Comparison of ENCODE assay signal across 1 cellular context in genomic region chr3:127113571-127113891, GRCh38.
TF ChIP-seq lines count a peak whose summit lies in the region.

No MANE protein-coding gene starts in this region.

TF ChIP-seq in HepG2, 621 proteins besides CTCF, POLR2A, EP300 and RAD21 (continued from another document and continues in another):
- TF ChIP-seq KDM5A (IDR thresholded peaks at IDR 0.05; ENCODE audit: borderline replicate concordance, low read length) (no peak), HMG20B (CRISPR knock-in tag; conservative IDR thresholded peaks at IDR 0.05) (peak; percentile 71; the same call in 1 of the 2 replicates), MXI1 (IDR thresholded peaks at IDR 0.05; ENCODE audit: borderline replicate concordance, low read depth, low read length) (no peak), NFYB (CRISPR knock-in tag; IDR thresholded peaks at IDR 0.05) (no peak), NFKBIZ (CRISPR knock-in tag; IDR thresholded peaks at IDR 0.05) (no peak), SOX6 (IDR thresholded peaks at IDR 0.05) (no peak), SOX6 (CRISPR knock-in tag; IDR thresholded peaks at IDR 0.05) (peak; percentile 95), FOXA3 (CRISPR knock-in tag; IDR thresholded peaks at IDR 0.05) (peak; percentile 92), ZNF20 (CRISPR knock-in tag; IDR thresholded peaks at IDR 0.05) (no peak), ZNF232 (CRISPR knock-in tag; IDR thresholded peaks at IDR 0.05; ENCODE audit: borderline replicate concordance) (no peak), GATAD2A (CRISPR knock-in tag; IDR thresholded peaks at IDR 0.05) (peak; percentile 63), HNF1B (CRISPR knock-in tag; IDR thresholded peaks at IDR 0.05) (peak; percentile 58; the same call in 1 of the 2 replicates), ZFX (CRISPR knock-in tag; IDR thresholded peaks at IDR 0.05; ENCODE audit: low read depth) (no peak), RERE (CRISPR knock-in tag; IDR thresholded peaks at IDR 0.05; ENCODE audit: low read depth) (peak; percentile 83; the same call in 1 of the 2 replicates), ZNF12 (CRISPR knock-in tag; IDR thresholded peaks at IDR 0.05) (0 out of 2 replicates have a peak, but pooled peaks have one; percentile 39), THRA (CRISPR knock-in tag; IDR thresholded peaks at IDR 0.05; ENCODE audit: borderline replicate concordance) (peak; percentile 90), ZNF383 (CRISPR knock-in tag; IDR thresholded peaks at IDR 0.05; ENCODE audit: borderline replicate concordance) (no peak), ZNF616 (CRISPR knock-in tag; IDR thresholded peaks at IDR 0.05; ENCODE audit: low read depth) (no peak), MEIS1 (CRISPR knock-in tag; IDR thresholded peaks at IDR 0.05; ENCODE audit: borderline replicate concordance) (no peak), JUND (CRISPR knock-in tag; IDR thresholded peaks at IDR 0.05) (peak; percentile 80), ZNF441 (CRISPR knock-in tag; IDR thresholded peaks at IDR 0.05; ENCODE audit: borderline replicate concordance) (peak; percentile 30; the same call in 1 of the 2 replicates), NR2F6 (IDR thresholded peaks at IDR 0.05) (peak; percentile 57), NR2F6 (CRISPR knock-in tag; IDR thresholded peaks at IDR 0.05) (peak; percentile 35; the same call in 1 of the 2 replicates), ZNF205 (CRISPR knock-in tag; IDR thresholded peaks at IDR 0.05) (no peak), TMF1 (CRISPR knock-in tag; IDR thresholded peaks at IDR 0.05; ENCODE audit: low read depth) (no peak), ZGPAT (CRISPR knock-in tag; IDR thresholded peaks at IDR 0.05) (peak; percentile 49; the same call in 1 of the 2 replicates), ZNF510 (CRISPR knock-in tag; IDR thresholded peaks at IDR 0.05; ENCODE audit: low read depth) (no peak), HES4 (CRISPR knock-in tag; IDR thresholded peaks at IDR 0.05; ENCODE audit: borderline replicate concordance) (no peak)
- TF ChIP-seq, protein P1, sequence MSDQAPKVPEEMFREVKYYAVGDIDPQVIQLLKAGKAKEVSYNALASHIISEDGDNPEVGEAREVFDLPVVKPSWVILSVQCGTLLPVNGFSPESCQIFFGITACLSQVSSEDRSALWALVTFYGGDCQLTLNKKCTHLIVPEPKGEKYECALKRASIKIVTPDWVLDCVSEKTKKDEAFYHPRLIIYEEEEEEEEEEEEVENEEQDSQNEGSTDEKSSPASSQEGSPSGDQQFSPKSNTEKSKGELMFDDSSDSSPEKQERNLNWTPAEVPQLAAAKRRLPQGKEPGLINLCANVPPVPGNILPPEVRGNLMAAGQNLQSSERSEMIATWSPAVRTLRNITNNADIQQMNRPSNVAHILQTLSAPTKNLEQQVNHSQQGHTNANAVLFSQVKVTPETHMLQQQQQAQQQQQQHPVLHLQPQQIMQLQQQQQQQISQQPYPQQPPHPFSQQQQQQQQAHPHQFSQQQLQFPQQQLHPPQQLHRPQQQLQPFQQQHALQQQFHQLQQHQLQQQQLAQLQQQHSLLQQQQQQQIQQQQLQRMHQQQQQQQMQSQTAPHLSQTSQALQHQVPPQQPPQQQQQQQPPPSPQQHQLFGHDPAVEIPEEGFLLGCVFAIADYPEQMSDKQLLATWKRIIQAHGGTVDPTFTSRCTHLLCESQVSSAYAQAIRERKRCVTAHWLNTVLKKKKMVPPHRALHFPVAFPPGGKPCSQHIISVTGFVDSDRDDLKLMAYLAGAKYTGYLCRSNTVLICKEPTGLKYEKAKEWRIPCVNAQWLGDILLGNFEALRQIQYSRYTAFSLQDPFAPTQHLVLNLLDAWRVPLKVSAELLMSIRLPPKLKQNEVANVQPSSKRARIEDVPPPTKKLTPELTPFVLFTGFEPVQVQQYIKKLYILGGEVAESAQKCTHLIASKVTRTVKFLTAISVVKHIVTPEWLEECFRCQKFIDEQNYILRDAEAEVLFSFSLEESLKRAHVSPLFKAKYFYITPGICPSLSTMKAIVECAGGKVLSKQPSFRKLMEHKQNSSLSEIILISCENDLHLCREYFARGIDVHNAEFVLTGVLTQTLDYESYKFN (CRISPR knock-in tag; conservative IDR thresholded peaks at IDR 0.05), result peak; percentile 59; the same call in 1 of the 2 replicates
- TF ChIP-seq, protein P2, sequence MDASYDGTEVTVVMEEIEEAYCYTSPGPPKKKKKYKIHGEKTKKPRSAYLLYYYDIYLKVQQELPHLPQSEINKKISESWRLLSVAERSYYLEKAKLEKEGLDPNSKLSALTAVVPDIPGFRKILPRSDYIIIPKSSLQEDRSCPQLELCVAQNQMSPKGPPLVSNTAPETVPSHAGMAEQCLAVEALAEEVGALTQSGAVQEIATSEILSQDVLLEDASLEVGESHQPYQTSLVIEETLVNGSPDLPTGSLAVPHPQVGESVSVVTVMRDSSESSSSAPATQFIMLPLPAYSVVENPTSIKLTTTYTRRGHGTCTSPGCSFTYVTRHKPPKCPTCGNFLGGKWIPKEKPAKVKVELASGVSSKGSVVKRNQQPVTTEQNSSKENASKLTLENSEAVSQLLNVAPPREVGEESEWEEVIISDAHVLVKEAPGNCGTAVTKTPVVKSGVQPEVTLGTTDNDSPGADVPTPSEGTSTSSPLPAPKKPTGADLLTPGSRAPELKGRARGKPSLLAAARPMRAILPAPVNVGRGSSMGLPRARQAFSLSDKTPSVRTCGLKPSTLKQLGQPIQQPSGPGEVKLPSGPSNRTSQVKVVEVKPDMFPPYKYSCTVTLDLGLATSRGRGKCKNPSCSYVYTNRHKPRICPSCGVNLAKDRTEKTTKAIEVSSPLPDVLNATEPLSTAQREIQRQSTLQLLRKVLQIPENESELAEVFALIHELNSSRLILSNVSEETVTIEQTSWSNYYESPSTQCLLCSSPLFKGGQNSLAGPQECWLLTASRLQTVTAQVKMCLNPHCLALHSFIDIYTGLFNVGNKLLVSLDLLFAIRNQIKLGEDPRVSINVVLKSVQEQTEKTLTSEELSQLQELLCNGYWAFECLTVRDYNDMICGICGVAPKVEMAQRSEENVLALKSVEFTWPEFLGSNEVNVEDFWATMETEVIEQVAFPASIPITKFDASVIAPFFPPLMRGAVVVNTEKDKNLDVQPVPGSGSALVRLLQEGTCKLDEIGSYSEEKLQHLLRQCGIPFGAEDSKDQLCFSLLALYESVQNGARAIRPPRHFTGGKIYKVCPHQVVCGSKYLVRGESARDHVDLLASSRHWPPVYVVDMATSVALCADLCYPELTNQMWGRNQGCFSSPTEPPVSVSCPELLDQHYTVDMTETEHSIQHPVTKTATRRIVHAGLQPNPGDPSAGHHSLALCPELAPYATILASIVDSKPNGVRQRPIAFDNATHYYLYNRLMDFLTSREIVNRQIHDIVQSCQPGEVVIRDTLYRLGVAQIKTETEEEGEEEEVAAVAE (CRISPR knock-in tag; IDR thresholded peaks at IDR 0.05; ENCODE audit: borderline replicate concordance), result no peak
- TF ChIP-seq, protein P3, sequence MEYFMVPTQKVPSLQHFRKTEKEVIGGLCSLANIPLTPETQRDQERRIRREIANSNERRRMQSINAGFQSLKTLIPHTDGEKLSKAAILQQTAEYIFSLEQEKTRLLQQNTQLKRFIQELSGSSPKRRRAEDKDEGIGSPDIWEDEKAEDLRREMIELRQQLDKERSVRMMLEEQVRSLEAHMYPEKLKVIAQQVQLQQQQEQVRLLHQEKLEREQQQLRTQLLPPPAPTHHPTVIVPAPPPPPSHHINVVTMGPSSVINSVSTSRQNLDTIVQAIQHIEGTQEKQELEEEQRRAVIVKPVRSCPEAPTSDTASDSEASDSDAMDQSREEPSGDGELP (IDR thresholded peaks at IDR 0.05; ENCODE audit: borderline replicate concordance, low read depth), result peak; percentile 15; the same call in 1 of the 2 replicates
- TF ChIP-seq, protein P4, sequence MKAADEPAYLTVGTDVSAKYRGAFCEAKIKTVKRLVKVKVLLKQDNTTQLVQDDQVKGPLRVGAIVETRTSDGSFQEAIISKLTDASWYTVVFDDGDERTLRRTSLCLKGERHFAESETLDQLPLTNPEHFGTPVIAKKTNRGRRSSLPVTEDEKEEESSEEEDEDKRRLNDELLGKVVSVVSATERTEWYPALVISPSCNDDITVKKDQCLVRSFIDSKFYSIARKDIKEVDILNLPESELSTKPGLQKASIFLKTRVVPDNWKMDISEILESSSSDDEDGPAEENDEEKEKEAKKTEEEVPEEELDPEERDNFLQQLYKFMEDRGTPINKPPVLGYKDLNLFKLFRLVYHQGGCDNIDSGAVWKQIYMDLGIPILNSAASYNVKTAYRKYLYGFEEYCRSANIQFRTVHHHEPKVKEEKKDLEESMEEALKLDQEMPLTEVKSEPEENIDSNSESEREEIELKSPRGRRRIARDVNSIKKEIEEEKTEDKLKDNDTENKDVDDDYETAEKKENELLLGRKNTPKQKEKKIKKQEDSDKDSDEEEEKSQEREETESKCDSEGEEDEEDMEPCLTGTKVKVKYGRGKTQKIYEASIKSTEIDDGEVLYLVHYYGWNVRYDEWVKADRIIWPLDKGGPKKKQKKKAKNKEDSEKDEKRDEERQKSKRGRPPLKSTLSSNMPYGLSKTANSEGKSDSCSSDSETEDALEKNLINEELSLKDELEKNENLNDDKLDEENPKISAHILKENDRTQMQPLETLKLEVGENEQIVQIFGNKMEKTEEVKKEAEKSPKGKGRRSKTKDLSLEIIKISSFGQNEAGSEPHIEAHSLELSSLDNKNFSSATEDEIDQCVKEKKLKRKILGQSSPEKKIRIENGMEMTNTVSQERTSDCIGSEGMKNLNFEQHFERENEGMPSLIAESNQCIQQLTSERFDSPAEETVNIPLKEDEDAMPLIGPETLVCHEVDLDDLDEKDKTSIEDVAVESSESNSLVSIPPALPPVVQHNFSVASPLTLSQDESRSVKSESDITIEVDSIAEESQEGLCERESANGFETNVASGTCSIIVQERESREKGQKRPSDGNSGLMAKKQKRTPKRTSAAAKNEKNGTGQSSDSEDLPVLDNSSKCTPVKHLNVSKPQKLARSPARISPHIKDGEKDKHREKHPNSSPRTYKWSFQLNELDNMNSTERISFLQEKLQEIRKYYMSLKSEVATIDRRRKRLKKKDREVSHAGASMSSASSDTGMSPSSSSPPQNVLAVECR (CRISPR knock-in tag; IDR thresholded peaks at IDR 0.05; ENCODE audit: borderline replicate concordance), result peak; percentile 24; the same call in 1 of the 2 replicates
